Comparison of ENCODE assay signal across 15 cellular contexts in the genomic region with DNA sequence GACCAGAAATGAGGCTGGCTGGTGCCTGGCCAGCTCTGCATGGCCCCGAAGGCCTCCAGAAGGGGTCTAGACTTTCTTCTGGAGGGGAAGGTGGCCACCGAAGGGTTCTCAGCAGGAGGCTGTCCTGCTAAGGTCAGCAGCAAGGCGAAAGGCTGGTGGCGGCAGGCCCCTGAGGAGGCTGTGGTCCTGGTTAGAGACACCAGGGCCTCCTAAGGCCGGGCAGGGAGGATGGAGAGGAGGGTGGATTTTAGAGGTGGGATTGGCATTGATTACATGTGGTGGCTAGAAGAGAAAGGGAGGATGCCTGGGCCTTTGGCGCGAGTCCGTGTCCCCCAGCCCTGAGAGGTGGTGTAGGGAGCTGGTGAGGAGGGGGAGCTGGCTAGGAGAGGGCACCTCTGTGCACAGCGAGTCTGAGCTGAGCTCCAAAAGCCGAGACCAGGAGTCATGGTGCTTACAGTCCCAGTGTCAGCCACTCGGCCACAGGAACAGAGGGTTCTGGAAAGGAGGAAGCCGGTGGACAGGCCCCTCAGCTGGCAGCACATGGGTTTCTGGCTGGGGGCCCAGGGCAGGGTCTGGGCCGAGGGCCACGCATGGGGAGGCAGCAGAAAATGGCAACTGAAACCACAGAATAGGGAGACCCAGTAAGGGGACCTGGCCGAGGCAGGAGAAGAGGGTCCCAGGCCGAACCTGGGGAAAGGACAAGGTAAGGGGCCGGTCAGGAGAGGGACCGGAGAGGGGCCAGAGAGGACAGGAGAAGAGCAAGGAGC. TPM values are rescaled to one million over a fixed set of nuclear protein-coding genes. Genes with fewer than 3 reads are reported as not detected.
A peak's percentile ranks its signal among the peaks of the same experiment; 100 is the strongest.
DNase-seq lines count a peak whose midpoint lies in the region; ATAC-seq, FAIRE-seq and TF ChIP-seq lines count a peak whose summit lies in the region.
"Had no signal": no experiment of that assay in that cellular context is flagged by ENCODE, and none has a peak within 500 bp of the region (broad histone marks: within the 10 kb centered on the region; RNA-seq: fewer than 3 reads in every experiment).

No MANE protein-coding gene starts in this region.

- intact Hi-C loops in activated CD4-positive, alpha-beta T cell treated with anti-CD3 and anti-CD28 coated beads, Interleukin-2, amount 10 ng/mL, durations not matched to agents 24 days and 14 days (cut with micrococcal nuclease), result no loop called here
- intact Hi-C loops in kidney (cut with DNase I), result no loop called here
- intact Hi-C loops in spleen (cut with DNase I; ENCODE audit: low total_unique reads), result no loop called here

- H3K27ac ChIP-seq in VCaP (peak overlapping the region; percentile 2), kidney (ENCODE audit: low read depth in 2 of 2, low read length in 2 of 2) (peak overlapping the region; percentile 78 to 88), spleen (peak overlapping the region; percentile 84 to 99 (median 96))
- H3K27ac ChIP-seq: A549 had no signal

- H3K36me3 Mint-ChIP-seq in activated CD4-positive, alpha-beta T cell treated with anti-CD3 and anti-CD28 coated beads, Interleukin-2, amount 10 ng/mL, durations not matched to agents 24 days and 14 days (ENCODE audit: low read depth), result peaks cover 71% of the 10 kb centered on the region

- H3K9me3 ChIP-seq in kidney (ENCODE audit: control insufficient read depth in 1 of 2, low read length in 2 of 2) (no peaks in the 10 kb centered on the region), spleen (no peaks in the 10 kb centered on the region)
- H3K9me3 ChIP-seq: A549, mucosa of descending colon had no signal

- FAIRE-seq in kidney (lab: Jason Lieb, UNC), result no peak
- FAIRE-seq: A549 had no signal

- peak overlapping the region; percentile 92 for H3K27ac Mint-ChIP-seq in activated CD4-positive, alpha-beta T cell treated with anti-CD3 and anti-CD28 coated beads, Interleukin-2, amount 10 ng/mL, durations not matched to agents 24 days and 14 days

- H3K4me3 ChIP-seq in kidney (ENCODE audit: low read length in 2 of 2), result no peak overlapping the region
- H3K4me3 ChIP-seq in spleen, result peak overlapping the region in 5 of 8 donors; percentile 78 to 89 (median 82)
- H3K4me3 ChIP-seq: A549, mucosa of descending colon had no signal

- ATAC-seq in HG03469 (IDR thresholded peaks at IDR 0.05; ENCODE audit: unreplicated experiment) (no peak), GM18498 (IDR thresholded peaks at IDR 0.05; ENCODE audit: unreplicated experiment) (no peak)
- ATAC-seq: mucosa of descending colon had no signal

- H3K4me1 ChIP-seq in kidney (ENCODE audit: control insufficient read depth in 1 of 2, insufficient read depth in 1 of 2, low read depth in 1 of 2, low read length in 2 of 2), result peaks cover 0 to 5% of the 10 kb centered on the region in 2 donors
- peaks cover 32 to 97% (median 59%) of the 10 kb centered on the region in 6 donors for H3K4me1 ChIP-seq in spleen

- no peak for TF ChIP-seq POLR2A in spleen (IDR thresholded peaks at IDR 0.05)

- H3K27me3 Mint-ChIP-seq in activated CD4-positive, alpha-beta T cell treated with anti-CD3 and anti-CD28 coated beads, Interleukin-2, amount 10 ng/mL, durations not matched to agents 24 days and 14 days, result no peaks in the 10 kb centered on the region

- no peak overlapping the region for H3K9ac ChIP-seq in kidney (ENCODE audit: low read length in 2 of 2)

- peaks cover 33% of the 10 kb centered on the region for H3K4me1 Mint-ChIP-seq in activated CD4-positive, alpha-beta T cell treated with anti-CD3 and anti-CD28 coated beads, Interleukin-2, amount 10 ng/mL, durations not matched to agents 24 days and 14 days

- H3K4me3 Mint-ChIP-seq in activated CD4-positive, alpha-beta T cell treated with anti-CD3 and anti-CD28 coated beads, Interleukin-2, amount 10 ng/mL, durations not matched to agents 24 days and 14 days, result peak overlapping the region; percentile 20

- peak; percentile 53 for DNase-seq in activated CD4-positive, alpha-beta T cell treated with anti-CD3 and anti-CD28 coated beads, Interleukin-2, amount 10 ng/mL, durations not matched to agents 24 days and 14 days
- DNase-seq in activated CD4-positive, alpha-beta T cell treated with anti-CD3 and anti-CD28 coated beads for 4 hours, result no peak
- no peak for DNase-seq in kidney
- no peak for DNase-seq in spleen
- no peak for DNase-seq in stimulated activated CD8-positive, alpha-beta memory T cell treated with anti-CD3 and anti-CD28 coated beads, Interleukin-4, amount 100 ng/mL, for 48 hours
- DNase-seq: foreskin melanocyte; mucosa of descending colon; NCI-H2081 treated with DMSO at 0.1 percent for 48 hours; SHP77; stimulated activated CD4-positive, alpha-beta T cell treated with anti-CD3 and anti-CD28 coated beads, Interleukin-2, amount 100 ng/mL, for 48 hours; trophoblast cell had no signal

- H3K27me3 ChIP-seq in spleen (replicated peaks in 1 of 7), result no peaks in the 10 kb centered on the region

- no peaks in the 10 kb centered on the region for H3K9me3 Mint-ChIP-seq in activated CD4-positive, alpha-beta T cell treated with anti-CD3 and anti-CD28 coated beads, Interleukin-2, amount 10 ng/mL, durations not matched to agents 24 days and 14 days

- H3K36me3 ChIP-seq in kidney (ENCODE audit: control insufficient read depth in 1 of 2, insufficient read depth in 2 of 2, low read length in 2 of 2) (peaks cover 2 to 9% of the 10 kb centered on the region in 2 donors), spleen (peaks cover 0 to 66% (median 39%) of the 10 kb centered on the region in 6 donors)

- TF ChIP-seq CTCF in VCaP (conservative IDR thresholded peaks at IDR 0.05), result no peak
- TF ChIP-seq CTCF in kidney (IDR thresholded peaks at IDR 0.05; ENCODE audit: borderline replicate concordance, extremely low read depth, insufficient read depth), result no peak
- TF ChIP-seq CTCF in spleen (IDR thresholded peaks at IDR 0.05 in 8 of 11, conservative IDR thresholded peaks at IDR 0.05 in 3 of 11), result no peak

- WGBS in spleen, 5 donors, result 76 to 88% (median 77%) methylated on average over 18 of the region's 18 CpGs

RNA-seq across cellular contexts. Expression of gene FERMT3, which starts 2.5 kb away (rescaled TPM):
- 200 and 213 TPM in 2 replicates for total RNA-seq in activated CD4-positive, alpha-beta T cell treated with anti-CD3 and anti-CD28 coated beads, Interleukin-2, amount 10 ng/mL, durations not matched to agents 24 days and 14 days
- total RNA-seq in kidney (36.3 TPM), spleen (100 to 1,000 TPM; 129 to 248 (median 178) TPM)
- polyA plus RNA-seq in kidney (ENCODE audit: insufficient read depth, low read depth, low replicate concordance) (11.8 TPM), spleen (100 to 1,000 TPM; 120 to 210 (median 159) TPM)

RNA-seq across cellular contexts. Expression of gene TRPT1, which starts 17.0 kb away (rescaled TPM):
- 29.8 and 31.7 TPM in 2 replicates for total RNA-seq in activated CD4-positive, alpha-beta T cell treated with anti-CD3 and anti-CD28 coated beads, Interleukin-2, amount 10 ng/mL, durations not matched to agents 24 days and 14 days
- 39.2 TPM for total RNA-seq in kidney
- 103 TPM for polyA plus RNA-seq in kidney (ENCODE audit: insufficient read depth, low read depth, low replicate concordance)
- total RNA-seq in spleen, result 10 to 100 TPM; 34.2 to 56.3 (median 40.0) TPM
- polyA plus RNA-seq in spleen, result 10 to 100 TPM; 57.8 to 74.0 (median 60.8) TPM

RNA-seq across cellular contexts. Expression of gene NUDT22, which starts 17.1 kb away (rescaled TPM):
- 66.1 and 72.6 TPM in 2 replicates for total RNA-seq in activated CD4-positive, alpha-beta T cell treated with anti-CD3 and anti-CD28 coated beads, Interleukin-2, amount 10 ng/mL, durations not matched to agents 24 days and 14 days
- total RNA-seq in kidney (64.5 TPM), spleen (10 to 100 TPM; 68.1 to 88.6 (median 78.2) TPM)
- polyA plus RNA-seq in kidney (ENCODE audit: insufficient read depth, low read depth, low replicate concordance) (150 TPM), spleen (100 to 1,000 TPM in 1 of 3 donors, 10 to 100 TPM in 2; 61.8 to 109 (median 96.3) TPM)

RNA-seq across cellular contexts. Expression of gene DNAJC4, which starts 21.4 kb away (rescaled TPM):
- 19.9 and 20.0 TPM in 2 replicates for total RNA-seq in activated CD4-positive, alpha-beta T cell treated with anti-CD3 and anti-CD28 coated beads, Interleukin-2, amount 10 ng/mL, durations not matched to agents 24 days and 14 days
- total RNA-seq in kidney (31.1 TPM), spleen (10 to 100 TPM; 28.0 to 59.9 (median 49.0) TPM)
- polyA plus RNA-seq in kidney (ENCODE audit: insufficient read depth, low read depth, low replicate concordance) (102 TPM), spleen (100 to 1,000 TPM in 1 of 3 donors, 10 to 100 TPM in 2; 83.7 to 113 (median 85.8) TPM)

RNA-seq across cellular contexts. Expression of gene STIP1, which starts 23.0 kb away (rescaled TPM):
- 521 and 535 TPM in 2 replicates for total RNA-seq in activated CD4-positive, alpha-beta T cell treated with anti-CD3 and anti-CD28 coated beads, Interleukin-2, amount 10 ng/mL, durations not matched to agents 24 days and 14 days
- total RNA-seq in kidney (81.2 TPM), spleen (100 to 1,000 TPM in 2 of 7 donors, 10 to 100 TPM in 5; 61.2 to 111 (median 88.2) TPM)
- polyA plus RNA-seq in kidney (ENCODE audit: insufficient read depth, low read depth, low replicate concordance) (86.0 TPM), spleen (10 to 100 TPM; 30.1 to 68.4 (median 38.8) TPM)

Comparison
In these comparisons a context has a peak if more than half of its experiments do, and no peak if none do; other contexts are left out.
1. H3K27ac ChIP-seq: peak in every context shown above with its lines; median percentile 96 in spleen; 83 in kidney; 2 in VCaP.
2. H3K4me3 ChIP-seq: peak in spleen (5 of 8); none in kidney (0 of 2).